ENCODE assay signal across 21 cellular contexts in genomic region chr15:74174966-74175270, GRCh38. TPM values are rescaled to one million over a fixed set of nuclear protein-coding genes. Genes with fewer than 3 reads are reported as not detected.
DNase-seq lines count a peak whose midpoint lies in the region; ATAC-seq and TF ChIP-seq lines count a peak whose summit lies in the region.
"Had no signal": no experiment of that assay in that cellular context is flagged by ENCODE, and none has a peak within 500 bp of the region (broad histone marks: within the 10 kb centered on the region; RNA-seq: fewer than 3 reads in every experiment).

No MANE protein-coding gene starts in this region.

- no peak for ATAC-seq in heart left ventricle
- ATAC-seq in left ventricle myocardium superior = no peak
- no peak for ATAC-seq in HG02981 (IDR thresholded peaks at IDR 0.05; ENCODE audit: unreplicated experiment)
- ATAC-seq: HCT116, left colon had no signal

- peak overlapping the region in 7 of 12 donors; percentile 43 to 94 (median 86) for H3K27ac ChIP-seq in heart left ventricle
- peak overlapping the region; percentile 37 to 48 for H3K27ac ChIP-seq in prostate gland
- no peak overlapping the region for H3K27ac ChIP-seq in urinary bladder (ENCODE audit: low read depth)

- H3K9me3 ChIP-seq in heart left ventricle (no peaks in the 10 kb centered on the region), prostate gland (no peaks in the 10 kb centered on the region)
- H3K9me3 ChIP-seq: MG63 had no signal

- peaks cover 0 to 85% (median 56%) of the 10 kb centered on the region in 12 donors for H3K4me1 ChIP-seq in heart left ventricle
- no peaks in the 10 kb centered on the region for H3K4me1 ChIP-seq in prostate gland (replicated peaks)
- no peaks in the 10 kb centered on the region for H3K4me1 ChIP-seq in urinary bladder (ENCODE audit: insufficient read depth)

- H3K27me3 ChIP-seq in heart left ventricle (no peaks in the 10 kb centered on the region), prostate gland (replicated peaks; ENCODE audit: insufficient read depth) (no peaks in the 10 kb centered on the region)
- H3K27me3 ChIP-seq: MG63 had no signal

- H3K4me3 ChIP-seq in heart left ventricle (peak overlapping the region in 10 of 12 donors; percentile 24 to 57 (median 44)), fibroblast of villous mesenchyme (ENCODE audit: low read depth, low read length) (peak overlapping the region; percentile 52), prostate gland (peak overlapping the region; percentile 10 to 14), urinary bladder (ENCODE audit: low read depth, low read length) (peak overlapping the region; percentile 19)
- H3K4me3 ChIP-seq: MG63 had no signal

- intact Hi-C loops in heart left ventricle (cut with DNase I) = loop anchor here in 5 of 10 donors (5.0 kb wide), 2 partner anchors 33 to 38 kb away; no protein-coding TSS in a partner anchor
- intact Hi-C loops in left ventricle myocardium superior (cut with micrococcal nuclease) = no loop called here
- intact Hi-C loops in prostate gland (cut with DNase I) = no loop called here

- H3K36me3 ChIP-seq in heart left ventricle = peaks cover 0 to 6% (median 0%) of the 10 kb centered on the region in 9 donors
- H3K36me3 ChIP-seq in prostate gland = no peaks in the 10 kb centered on the region
- no peaks in the 10 kb centered on the region for H3K36me3 ChIP-seq in urinary bladder (ENCODE audit: insufficient read depth)
- H3K36me3 ChIP-seq: MG63 had no signal

- TF ChIP-seq CTCF in heart left ventricle (IDR thresholded peaks at IDR 0.05) (no peak), fibroblast of villous mesenchyme (IDR thresholded peaks at IDR 0.05; ENCODE audit: insufficient read depth, low read depth, low read length) (no peak), prostate gland (IDR thresholded peaks at IDR 0.05) (no peak)

- 80 to 97% (median 85%) methylated on average over 10 to 14 of the region's 14 CpGs for WGBS in heart left ventricle, 4 donors
- 75% methylated on average over 14 of the region's 14 CpGs for whole genome bisulfite sequencing in prostate gland
- WGBS in urinary bladder = 73% methylated on average over 14 of the region's 14 CpGs

- DNase-seq in heart left ventricle (peak in 1 of 5 donors; percentile 19), left ventricle myocardium superior (no peak), fibroblast of villous mesenchyme (ENCODE audit: low read depth) (no peak), prostate gland (ENCODE audit: low spot score) (no peak), NCI-H2107 treated with DMSO at 0.1 percent for 48 hours (lab: John Stamatoyannopoulos, UW; ENCODE audit: unreplicated experiment) (no peak), OCI-M2 (lab: John Stamatoyannopoulos, UW; ENCODE audit: unreplicated experiment) (no peak)
- DNase-seq: activated CD8-positive, alpha-beta memory T cell treated with anti-CD3 and anti-CD28 coated beads for 24 hours; anterior cingulate cortex; Calu3; dermis blood vessel endothelial cell; erythroblast; hypothalamus; MG63; NCI-H187 treated with DMSO at 0.1 percent for 48 hours; NCI-H510A treated with DMSO at 0.1 percent for 48 hours; stimulated activated CD4-positive, alpha-beta T cell treated with anti-CD3 and anti-CD28 coated beads, Interleukin-2, amount 100 ng/mL, for 24 hours; SW 1271 had no signal

- TF ChIP-seq POLR2A in heart left ventricle (IDR thresholded peaks at IDR 0.05) (no peak), prostate gland (IDR thresholded peaks at IDR 0.05) (no peak)

RNA-seq across cellular contexts. Expression of gene ISLR, which starts 1.4 kb away (rescaled TPM):
- 10 to 100 TPM in 7 of 9 donors, 1 to 10 TPM in 2; 5.1 to 32.3 (median 16.9) TPM for total RNA-seq in heart left ventricle
- polyA plus RNA-seq in heart left ventricle = 1 to 10 TPM; 6.4 to 9.1 TPM
- total RNA-seq in left ventricle myocardium superior = 11.1 TPM
- total RNA-seq in fibroblast of villous mesenchyme = 73.8 and 83.4 TPM in 2 replicates
- total RNA-seq in prostate gland = 10 to 100 TPM; 36.5 to 70.7 TPM
- total RNA-seq in urinary bladder = 110 TPM
- 82.1 TPM for polyA plus RNA-seq in urinary bladder
- total RNA-seq: Calu3 had no signal

RNA-seq across cellular contexts. Expression of gene STRA6, which starts 27.7 kb away (rescaled TPM):
- under 1 TPM in 2 of 9 donors, not detected in 7; 0.14 to 0.24 TPM for total RNA-seq in heart left ventricle
- polyA plus RNA-seq in heart left ventricle = under 1 TPM in 1 of 2 donors, not detected in 1; 0.08 TPM
- not detected for total RNA-seq in left ventricle myocardium superior
- total RNA-seq in fibroblast of villous mesenchyme = 52.7 and 64.4 TPM in 2 replicates
- 1 to 10 TPM in 1 of 2 donors, under 1 TPM in 1; 0.77 to 1.8 TPM for total RNA-seq in prostate gland
- 21.9 TPM for total RNA-seq in urinary bladder
- polyA plus RNA-seq in urinary bladder = 2.2 TPM
- total RNA-seq: left colon had no signal

RNA-seq across cellular contexts. Expression of gene ISLR2, which starts 44.5 kb away (rescaled TPM):
- 1 to 10 TPM; 1.6 to 9.0 (median 2.9) TPM for total RNA-seq in heart left ventricle
- polyA plus RNA-seq in heart left ventricle = 1 to 10 TPM; 4.6 to 5.6 TPM
- total RNA-seq in left ventricle myocardium superior = 2.2 TPM
- total RNA-seq in fibroblast of villous mesenchyme = 0.32 TPM in 1 of 2 replicates, not detected in the other
- 1 to 10 TPM; 1.9 to 4.3 TPM for total RNA-seq in prostate gland
- total RNA-seq in urinary bladder = 2.9 TPM
- 2.0 TPM for polyA plus RNA-seq in urinary bladder
- total RNA-seq: Calu3, dermis blood vessel endothelial cell had no signal
